Comparison of ENCODE assay signal across 8 cellular contexts in the genomic region with DNA sequence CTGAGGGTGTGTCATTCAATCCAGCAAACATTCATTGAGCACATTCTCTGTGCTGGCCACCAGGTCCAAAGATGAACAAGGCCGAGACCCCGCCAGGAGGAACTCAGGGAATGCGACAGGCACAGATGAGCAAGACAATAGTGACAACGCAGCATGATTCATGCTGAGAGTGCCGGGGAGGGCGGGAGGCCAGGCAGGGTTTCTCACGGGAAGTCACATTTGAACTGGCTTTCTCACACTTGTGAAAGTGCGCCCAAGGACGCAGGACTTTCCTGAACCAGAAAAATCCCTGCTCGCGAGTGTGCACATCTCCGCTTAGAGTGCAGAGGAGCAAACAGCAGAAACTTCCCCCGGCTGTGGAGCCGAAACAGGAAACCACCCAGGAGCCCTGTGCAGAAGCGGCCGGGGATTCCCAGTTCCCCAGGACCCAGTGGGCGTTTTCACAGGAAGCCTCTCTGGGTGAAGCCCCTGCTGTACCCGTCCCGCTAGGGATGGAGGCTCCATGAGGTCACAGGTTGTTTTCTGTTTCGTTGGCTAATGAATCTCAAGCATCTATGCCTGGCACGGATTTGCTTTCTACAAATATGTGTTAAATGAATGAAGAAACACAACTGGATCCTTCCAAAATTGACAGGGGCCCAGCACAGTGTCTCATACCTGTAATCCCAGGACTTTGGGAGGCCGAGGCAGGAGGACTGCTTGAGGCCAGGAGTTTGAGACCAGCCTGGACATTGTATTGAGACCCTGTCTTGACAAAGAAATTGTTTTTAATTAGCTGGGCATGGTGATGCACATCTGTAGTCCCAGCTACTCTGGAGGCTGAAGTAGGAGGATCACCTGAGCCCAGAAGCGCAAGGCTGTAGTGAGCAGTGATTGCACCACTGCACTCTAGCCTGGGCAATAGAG.
DNase-seq lines count a peak whose midpoint lies in the region; ATAC-seq and TF ChIP-seq lines count a peak whose summit lies in the region.

No MANE protein-coding gene starts in this region.

- intact Hi-C loops in IMR-90 (cut with micrococcal nuclease) = no loop called here

- H3K9ac ChIP-seq in IMR-90 (ENCODE audit: low read depth, low read length) = no peak overlapping the region

- CTCF ChIA-PET in IMR-90 (lab: Yijun Ruan, JAX) = interaction anchor here (5.7 kb wide), 1 partner anchor 163 kb away, joined by 85 read pairs; no protein-coding TSS in a partner anchor

- no peak overlapping the region for H3K18ac ChIP-seq in IMR-90 (ENCODE audit: low read depth, low read length)

- H3K36me3 ChIP-seq in IMR-90 (ENCODE audit: control insufficient read depth, insufficient read depth, low read length) = no peaks in the 10 kb centered on the region

- H3K4ac ChIP-seq in IMR-90 (ENCODE audit: low read depth, low read length) = peak overlapping the region; percentile 55; the same call in 1 of the 2 replicates

- no peak overlapping the region for H4K91ac ChIP-seq in IMR-90 (ENCODE audit: insufficient read depth, low read depth, low read length)

- H3K23ac ChIP-seq in IMR-90 (ENCODE audit: low read depth, low read length) = 0 out of 2 replicates have a peak overlapping the region, but pooled peaks have one; percentile 49

- H3K14ac ChIP-seq in IMR-90 (replicated peaks; ENCODE audit: low read depth, low read length) = 0 out of 2 replicates have a peak overlapping the region, but pooled peaks have one; percentile 8

- no peaks in the 10 kb centered on the region for H3K79me1 ChIP-seq in IMR-90 (ENCODE audit: low read depth in 1 of 2, low read length in 2 of 2)

- H2BK5ac ChIP-seq in IMR-90 (ENCODE audit: low read depth, low read length, poor library complexity, severe bottlenecking) = no peak overlapping the region

- H2AFZ ChIP-seq in IMR-90 (replicated peaks; ENCODE audit: low read length, poor library complexity) = peak overlapping the region; percentile 87

- peaks cover 3% of the 10 kb centered on the region for H3K4me1 ChIP-seq in IMR-90 (ENCODE audit: control insufficient read depth, insufficient read depth, low read length)

- no peak overlapping the region for H3K56ac ChIP-seq in IMR-90 (ENCODE audit: extremely low read depth, insufficient read depth, low read length)

- in situ Hi-C loops in IMR-90 (cut with MboI; ENCODE audit: low sequenced_read_pairs) = no loop called here

- no peaks in the 10 kb centered on the region for H4K20me1 ChIP-seq in IMR-90 (ENCODE audit: insufficient read depth, low read length)

- H3K4me3 ChIP-seq in IMR-90 (ENCODE audit: insufficient read depth, low read depth, low read length) = no peak overlapping the region
- H3K4me3 ChIP-seq in coronary artery = peak overlapping the region; percentile 49

- peak overlapping the region; percentile 29; the same call in 1 of the 2 replicates for H3K4me2 ChIP-seq in IMR-90 (ENCODE audit: low read depth, low read length)

- TF ChIP-seq POLR2A in IMR-90 (IDR thresholded peaks at IDR 0.05; ENCODE audit: low read depth, low read length) = no peak

- DNase-seq in COLO668 (lab: John Stamatoyannopoulos, UW; ENCODE audit: unreplicated experiment) = peak; percentile 65
- peak; percentile 73 for DNase-seq in IMR-90
- peak; percentile 80 to 81 for DNase-seq in activated CD4-positive, alpha-beta T cell treated with anti-CD3 and anti-CD28 coated beads for 4 hours
- DNase-seq in coronary artery (ENCODE audit: low spot score) = no peak
- DNase-seq in medulla oblongata (ENCODE audit: extremely low spot score) = peak; percentile 51
- peak; percentile 71 to 77 for DNase-seq in stimulated activated CD8-positive, alpha-beta memory T cell treated with anti-CD3 and anti-CD28 coated beads, Interleukin-15, amount 100 ng/mL, for 4 hours (ENCODE audit: low read depth in 2 of 2)
- no peak for DNase-seq in DMS53 treated with DMSO at 0.1 percent for 48 hours (lab: John Stamatoyannopoulos, UW; ENCODE audit: unreplicated experiment)

- no peak overlapping the region for H2BK20ac ChIP-seq in IMR-90 (ENCODE audit: low read depth, low read length)

- no peak overlapping the region for H3K27ac ChIP-seq in IMR-90 (ENCODE audit: insufficient read depth, low read length)
- peak overlapping the region in 1 of 2 donors; percentile 74 for H3K27ac ChIP-seq in coronary artery

- no peak for TF ChIP-seq CTCF in IMR-90 (conservative IDR thresholded peaks at IDR 0.05; ENCODE audit: low read depth, low read length)
- no peak for TF ChIP-seq CTCF in coronary artery (IDR thresholded peaks at IDR 0.05)

- H4K5ac ChIP-seq in IMR-90 (ENCODE audit: low read depth, low read length) = no peak overlapping the region

- H4K8ac ChIP-seq in IMR-90 (ENCODE audit: low read depth in 2 of 2, low read length in 2 of 2) = peak overlapping the region in 1 of 2 experiments; percentile 35; a peak in 1 of 4 replicates

- peaks cover 5% of the 10 kb centered on the region; the same call in 1 of the 2 replicates for H3K9me1 ChIP-seq in IMR-90 (ENCODE audit: insufficient read depth, low read length)

- 29% methylated on average over 12 of the region's 23 CpGs; no CpG with 5 or more reads in 1 of the 2 experiments for WGBS in IMR-90 (ENCODE audit: extremely low coverage in 2 of 2, insufficient read length in 1 of 2), 2 experiments

- H2AK9ac ChIP-seq in IMR-90 (replicated peaks; ENCODE audit: low read depth, low read length, poor library complexity) = no peak overlapping the region

- no peak for TF ChIP-seq RAD21 in IMR-90 (IDR thresholded peaks at IDR 0.05; ENCODE audit: low read length)

- ATAC-seq in GM21576 (IDR thresholded peaks at IDR 0.05; ENCODE audit: unreplicated experiment) = peak; percentile 42
- ATAC-seq in IMR-90 (ENCODE audit: low read depth) = peak; percentile 62

- H2BK15ac ChIP-seq in IMR-90 (ENCODE audit: low read depth, low read length) = no peak overlapping the region

- dilution Hi-C loops in IMR-90 (cut with HindIII; ENCODE audit: low sequenced_read_pairs, unreplicated experiment) = no loop called here

- no peaks in the 10 kb centered on the region for H3K9me3 ChIP-seq in IMR-90 (ENCODE audit: control insufficient read depth, insufficient read depth, low read length)

- H2AK5ac ChIP-seq in IMR-90 (ENCODE audit: low read depth, low read length) = no peak overlapping the region

- peak overlapping the region; percentile 48 for H2BK120ac ChIP-seq in IMR-90 (ENCODE audit: low read depth, low read length)

- POLR2A ChIA-PET in IMR-90 (lab: Charles Lee; ENCODE audit: unreplicated experiment) = no interaction called here

- no peaks in the 10 kb centered on the region; the same call in 1 of the 2 replicates for H3K27me3 ChIP-seq in IMR-90 (ENCODE audit: control insufficient read depth, insufficient read depth, low read length)

- BruUV-seq in IMR-90 (replicated peaks; lab: Mats Ljungman, UMichigan) = no TSS peak

TF ChIP-seq in IMR-90, 13 proteins besides CTCF, POLR2A, EP300 and RAD21:
- TF ChIP-seq BHLHE40 (IDR thresholded peaks at IDR 0.05; ENCODE audit: low read depth, low read length) (peak; percentile 57), CEBPB (IDR thresholded peaks at IDR 0.05; ENCODE audit: low read depth, low read length) (peak; percentile 79), CHD1 (IDR thresholded peaks at IDR 0.05; ENCODE audit: low read depth, low read length) (no peak), MAZ (IDR thresholded peaks at IDR 0.05; ENCODE audit: borderline replicate concordance, low read depth, low read length) (peak; percentile 9; the same call in 1 of the 2 replicates), NFE2L2 (IDR thresholded peaks at IDR 0.05; ENCODE audit: low read depth, low read length) (peak; percentile 29; the same call in 1 of the 2 replicates), FOS (IDR thresholded peaks at IDR 0.05; ENCODE audit: low read depth, low read length) (peak; percentile 50)
- TF ChIP-seq, protein P1, sequence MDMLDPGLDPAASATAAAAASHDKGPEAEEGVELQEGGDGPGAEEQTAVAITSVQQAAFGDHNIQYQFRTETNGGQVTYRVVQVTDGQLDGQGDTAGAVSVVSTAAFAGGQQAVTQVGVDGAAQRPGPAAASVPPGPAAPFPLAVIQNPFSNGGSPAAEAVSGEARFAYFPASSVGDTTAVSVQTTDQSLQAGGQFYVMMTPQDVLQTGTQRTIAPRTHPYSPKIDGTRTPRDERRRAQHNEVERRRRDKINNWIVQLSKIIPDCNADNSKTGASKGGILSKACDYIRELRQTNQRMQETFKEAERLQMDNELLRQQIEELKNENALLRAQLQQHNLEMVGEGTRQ (IDR thresholded peaks at IDR 0.05; ENCODE audit: low read depth, low read length) = no peak
TF ChIP-seq in IMR-90: peak in this region for 5.

Comparison
In these comparisons a context has a peak if more than half of its experiments do, and no peak if none do; other contexts are left out.
1. DNase-seq: peak in COLO668 (single experiment), IMR-90 (single experiment), activated CD4-positive, alpha-beta T cell treated with anti-CD3 and anti-CD28 coated beads for 4 hours (2 of 2), medulla oblongata (single experiment) and stimulated activated CD8-positive, alpha-beta memory T cell treated with anti-CD3 and anti-CD28 coated beads, Interleukin-15, amount 100 ng/mL, for 4 hours (2 of 2); none in coronary artery (single experiment) and DMS53 treated with DMSO at 0.1 percent for 48 hours (single experiment).